ENCODE assay signal across 8 cellular contexts in the genomic region with DNA sequence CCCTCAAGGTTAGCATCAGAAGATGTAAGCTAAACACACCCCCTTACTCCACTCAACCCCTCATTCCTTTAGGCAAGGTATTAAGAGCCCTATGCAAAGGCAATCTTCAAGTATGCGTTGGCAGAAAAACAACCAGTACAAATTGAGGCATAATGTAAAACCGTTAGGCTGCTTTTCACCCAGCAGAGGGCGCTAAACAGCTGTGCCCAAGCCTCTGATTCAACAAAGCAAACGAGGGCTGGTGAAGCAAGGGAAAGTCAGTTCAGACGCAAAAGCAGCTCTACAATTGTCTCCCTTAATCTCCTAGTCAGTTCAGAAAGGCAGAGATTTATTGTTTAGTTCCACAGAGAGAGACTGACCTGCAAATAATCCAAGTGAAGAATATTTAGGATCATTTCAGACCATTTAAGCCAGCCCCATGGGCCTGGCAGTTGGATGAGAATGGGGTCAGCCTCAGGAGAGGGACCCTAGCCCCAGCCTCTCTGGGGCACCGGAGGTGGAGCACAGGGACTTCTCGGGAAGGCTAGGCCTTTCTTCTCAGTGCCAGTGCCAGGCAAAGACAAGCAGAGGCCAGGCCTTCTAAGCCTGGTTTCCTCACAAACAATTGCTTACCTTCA. TPM values are rescaled to one million over a fixed set of nuclear protein-coding genes. Genes with fewer than 3 reads are reported as not detected.
DNase-seq lines count a peak whose midpoint lies in the region; ATAC-seq, FAIRE-seq and TF ChIP-seq lines count a peak whose summit lies in the region.

No MANE protein-coding gene starts in this region.

- H3K27me3 ChIP-seq in Caco-2 (replicated peaks; ENCODE audit: control insufficient read depth, insufficient read depth, low read length) (no peaks in the 10 kb centered on the region), keratinocyte (ENCODE audit: control insufficient read depth, extremely low read depth, insufficient read depth, low read length) (no peaks in the 10 kb centered on the region)

- no peak overlapping the region for H3K27ac Mint-ChIP-seq in Caco-2 (ENCODE audit: unreplicated experiment)
- H3K27ac Mint-ChIP-seq in activated B cell treated with CpG ODN at 0.5 μM for 24 hours, result peak overlapping the region; percentile 54

- POLR2A ChIA-PET in Caco-2 (lab: Charles Lee), result no interaction called here
- POLR2A ChIA-PET in activated B cell treated with CpG ODN at 0.5 μM for 24 hours (lab: Charles Lee), result interaction anchor here (0.9 kb wide), 1 partner anchor 62 kb away, joined by 3 read pairs; the partner anchor contains the start of gene EXD2

- peak; percentile 61 for ATAC-seq in HG02610 (IDR thresholded peaks at IDR 0.05; ENCODE audit: unreplicated experiment)
- ATAC-seq in activated B cell treated with CpG ODN at 0.5 μM for 24 hours (ENCODE audit: low read depth), result peak; percentile 76
- ATAC-seq in HG03457 (IDR thresholded peaks at IDR 0.05; ENCODE audit: unreplicated experiment), result no peak

- H3K9me3 ChIP-seq in Caco-2 (no peaks in the 10 kb centered on the region), keratinocyte (ENCODE audit: control insufficient read depth, low read depth, low read length) (no peaks in the 10 kb centered on the region)

- FAIRE-seq in keratinocyte (lab: Jason Lieb, UNC), result peak; percentile 77

- TF ChIP-seq CTCF in Caco-2 (IDR thresholded peaks at IDR 0.05; ENCODE audit: insufficient read depth in 1 of 2, low read depth in 1 of 2, low read length in 1 of 2, severe bottlenecking in 1 of 2, unreplicated experiment in 1 of 2) (peak; percentile 91 to 93), activated B cell treated with CpG ODN at 0.5 μM for 24 hours (IDR thresholded peaks at IDR 0.05) (peak; percentile 92), cardiac fibroblast (IDR thresholded peaks at IDR 0.05; ENCODE audit: low read depth, low read length) (peak; percentile 96), keratinocyte (optimal IDR thresholded peaks at IDR 0.05 in 1 of 3, IDR thresholded peaks at IDR 0.05 in 1 of 3, conservative IDR thresholded peaks at IDR 0.05 in 1 of 3; ENCODE audit: extremely low read depth in 1 of 3, insufficient read depth in 2 of 3, low read length in 3 of 3) (peak; percentile 92 to 98 (median 97))

- H3K4me3 Mint-ChIP-seq in Caco-2 (ENCODE audit: unreplicated experiment), result no peak overlapping the region
- no peak overlapping the region for H3K4me3 Mint-ChIP-seq in activated B cell treated with CpG ODN at 0.5 μM for 24 hours

- peak overlapping the region; percentile 2 for H3K27ac ChIP-seq in keratinocyte (ENCODE audit: control insufficient read depth, insufficient read depth, low read length)

- no peaks in the 10 kb centered on the region for H3K27me3 Mint-ChIP-seq in Caco-2 (ENCODE audit: insufficient read depth, unreplicated experiment)
- no peaks in the 10 kb centered on the region for H3K27me3 Mint-ChIP-seq in activated B cell treated with CpG ODN at 0.5 μM for 24 hours

- peak overlapping the region; percentile 9 for H3K9ac ChIP-seq in keratinocyte (ENCODE audit: control insufficient read depth, extremely low read depth, insufficient read depth, low read length)

- intact Hi-C loops in Caco-2 (cut with micrococcal nuclease; ENCODE audit: unreplicated experiment), result loop anchor here (1.0 to 10.0 kb wide), 5 partner anchors 22 to 331 kb away; partner anchors contain the start of gene EXD2
- intact Hi-C loops in activated B cell treated with CpG ODN at 0.5 μM for 24 hours (cut with micrococcal nuclease), result loop anchor here (1.0 kb wide), 4 partner anchors 22 to 445 kb away; partner anchors contain the start of gene CCDC177

- H3K36me3 Mint-ChIP-seq in Caco-2 (ENCODE audit: insufficient read depth, unreplicated experiment), result peaks cover 6% of the 10 kb centered on the region
- H3K36me3 Mint-ChIP-seq in activated B cell treated with CpG ODN at 0.5 μM for 24 hours (ENCODE audit: low read depth), result peaks cover under 1% of the 10 kb centered on the region

- H3K4me1 Mint-ChIP-seq in Caco-2 (ENCODE audit: low read depth, unreplicated experiment) (peaks cover 13% of the 10 kb centered on the region), activated B cell treated with CpG ODN at 0.5 μM for 24 hours (peaks cover 35% of the 10 kb centered on the region)

- H3K4me1 ChIP-seq in Caco-2, result no peaks in the 10 kb centered on the region; the same call in 1 of the 2 replicates
- H3K4me1 ChIP-seq in keratinocyte (ENCODE audit: control insufficient read depth, extremely low read depth, insufficient read depth, low read length), result peaks cover 21% of the 10 kb centered on the region

- DNase-seq in Caco-2 (peak; percentile 64 to 72), NCI-H2227 treated with DMSO at 0.1 percent for 48 hours (lab: John Stamatoyannopoulos, UW) (peak; percentile 82), activated B cell treated with CpG ODN at 0.5 μM for 24 hours (peak; percentile 24), cardiac fibroblast (ENCODE audit: low read depth in 2 of 2) (peak; percentile 92 to 94), keratinocyte (ENCODE audit: low read depth, low spot score) (no peak)
- DNase-seq in stimulated activated CD4-positive, alpha-beta T cell treated with anti-CD3 and anti-CD28 coated beads, Interleukin-15, amount 100 ng/mL, for 24 hours, result peak; percentile 75

- H3K9me1 ChIP-seq in keratinocyte (ENCODE audit: control insufficient read depth, extremely low read depth, insufficient read depth, low read length), result no peaks in the 10 kb centered on the region

- H3K9me3 Mint-ChIP-seq in Caco-2 (ENCODE audit: unreplicated experiment), result no peaks in the 10 kb centered on the region
- H3K9me3 Mint-ChIP-seq in activated B cell treated with CpG ODN at 0.5 μM for 24 hours, result no peaks in the 10 kb centered on the region

- dilution Hi-C loops in keratinocyte (cut with MboI; ENCODE audit: extremely low pct_ligation_motif_present, low sequenced_read_pairs), result no loop called here

- peaks cover 3% of the 10 kb centered on the region for H4K20me1 ChIP-seq in keratinocyte (ENCODE audit: control insufficient read depth, extremely low read depth, insufficient read depth, low read length)

- no peak overlapping the region for H3K4me2 ChIP-seq in keratinocyte (ENCODE audit: control insufficient read depth, extremely low read depth, insufficient read depth, low read depth, low read length)

- no peaks in the 10 kb centered on the region for H3K36me3 ChIP-seq in Caco-2 (ENCODE audit: control insufficient read depth, insufficient read depth, low read length)
- peaks cover 0 to 2% of the 10 kb centered on the region in 2 experiments for H3K36me3 ChIP-seq in keratinocyte (ENCODE audit: control insufficient read depth in 2 of 2, extremely low read depth in 1 of 2, insufficient read depth in 2 of 2, low read length in 2 of 2)

- CTCF ChIA-PET in Caco-2 (lab: Charles Lee), result interaction anchor here (0.6 to 2.2 kb wide), 11 partner anchors 14 to 160 kb away, joined by 3 to 17 read pairs (median 3); partner anchors contain the start of gene GALNT16
- CTCF ChIA-PET in activated B cell treated with CpG ODN at 0.5 μM for 24 hours (lab: Charles Lee), result interaction anchor here (0.6 to 1.6 kb wide), 14 partner anchors 9 to 1195 kb away, joined by 3 to 11 read pairs (median 4); partner anchors contain the start of genes CCDC177, DCAF5 and EXD2

- BruUV-seq in Caco-2 (replicated peaks; lab: Mats Ljungman, UMichigan), result no TSS peak

- no peak overlapping the region for H2AFZ ChIP-seq in keratinocyte (ENCODE audit: control insufficient read depth, low read length)

- H3K79me2 ChIP-seq in keratinocyte (ENCODE audit: control insufficient read depth, insufficient read depth, low read length), result peaks cover 58% of the 10 kb centered on the region

- H3K4me3 ChIP-seq in Caco-2 (ENCODE audit: low read depth, low read length), result no peak overlapping the region
- no peak overlapping the region for H3K4me3 ChIP-seq in cardiac fibroblast (replicated peaks in 1 of 2; ENCODE audit: low read depth in 2 of 2, low read length in 2 of 2)
- H3K4me3 ChIP-seq in keratinocyte (ENCODE audit: control insufficient read depth in 2 of 3, extremely low read depth in 1 of 3, insufficient read depth in 2 of 3, low read depth in 1 of 3, low read length in 3 of 3), result no peak overlapping the region

RNA-seq across cellular contexts. Expression of gene DCAF5, which starts 23.5 kb away (rescaled TPM):
- 34.8 and 36.8 TPM in 2 replicates for total RNA-seq in Caco-2 (2022)
- total RNA-seq in activated B cell treated with CpG ODN at 0.5 μM for 24 hours, result 44.4 and 50.8 TPM in 2 replicates
- polyA plus RNA-seq in keratinocyte, result 29.5 to 41.3 TPM (median 34.7 TPM) in 3 replicates
- 20.0 TPM for polyA plus RNA-seq in keratinocyte (2011; ENCODE audit: low read depth)
- polyA plus RNA-seq in keratinocyte (2011; cell fraction: cytosol; rRNA removed), result 36.9 and 39.1 TPM in 2 replicates
- polyA plus RNA-seq in keratinocyte (2011; cell fraction: nucleus; rRNA removed), result 83.8 and 100 TPM in 2 replicates
- polyA plus RNA-seq in keratinocyte (2012; ENCODE audit: low replicate concordance), result 21.7 and 24.6 TPM in 2 replicates
- polyA minus RNA-seq in keratinocyte, result 33.1 to 68.2 TPM (median 45.4 TPM) in 3 replicates
- polyA minus RNA-seq in keratinocyte (2011; cell fraction: cytosol; rRNA and poly(A)+ RNA removed), result 16.5 TPM
- polyA minus RNA-seq in keratinocyte (2011; cell fraction: nucleus; rRNA and poly(A)+ RNA removed), result 30.4 and 56.1 TPM in 2 replicates
